Comparison of ENCODE assay signal across 8 cellular contexts in genomic region chr17:30236807-30237206, GRCh38. TPM values are rescaled to one million over a fixed set of nuclear protein-coding genes. Genes with fewer than 3 reads are reported as not detected.
DNase-seq lines count a peak whose midpoint lies in the region; ATAC-seq and TF ChIP-seq lines count a peak whose summit lies in the region.

No MANE protein-coding gene starts in this region.

- no peak for ATAC-seq in naive thymus-derived CD8-positive, alpha-beta T cell

- no peaks in the 10 kb centered on the region for H3K36me3 Mint-ChIP-seq in activated naive CD4-positive, alpha-beta T cell treated with anti-CD3 and anti-CD28 coated beads for 36 hours (ENCODE audit: low read depth)
- H3K36me3 Mint-ChIP-seq in naive thymus-derived CD8-positive, alpha-beta T cell, result peaks cover 0 to 3% (median 0%) of the 10 kb centered on the region in 3 donors

- no peaks in the 10 kb centered on the region for H3K9me3 Mint-ChIP-seq in activated naive CD4-positive, alpha-beta T cell treated with anti-CD3 and anti-CD28 coated beads for 36 hours
- peaks cover 0 to 2% (median 0%) of the 10 kb centered on the region in 9 donors for H3K9me3 Mint-ChIP-seq in naive thymus-derived CD8-positive, alpha-beta T cell

- POLR2A ChIA-PET in RWPE1 (lab: Yijun Ruan, JAX; ENCODE audit: low non-redundant PET), result no interaction called here
- POLR2A ChIA-PET in naive thymus-derived CD8-positive, alpha-beta T cell (lab: Charles Lee), result no interaction called here

- H3K27me3 Mint-ChIP-seq in activated naive CD4-positive, alpha-beta T cell treated with anti-CD3 and anti-CD28 coated beads for 36 hours (ENCODE audit: low read depth), result peaks cover 62% of the 10 kb centered on the region
- H3K27me3 Mint-ChIP-seq in naive thymus-derived CD8-positive, alpha-beta T cell, result peaks cover 37 to 83% (median 64%) of the 10 kb centered on the region in 5 donors

- H3K27ac ChIP-seq in RWPE1, result no peak overlapping the region

- H3K4me3 ChIP-seq in epithelial cell of proximal tubule (ENCODE audit: low read depth, low read length), result peak overlapping the region; percentile 21

- TF ChIP-seq CTCF in RWPE1 (conservative IDR thresholded peaks at IDR 0.05; ENCODE audit: low read depth) (peak; percentile 42), epithelial cell of proximal tubule (conservative IDR thresholded peaks at IDR 0.05; ENCODE audit: low read depth, low read length) (peak; percentile 58)

- intact Hi-C loops in activated naive CD4-positive, alpha-beta T cell treated with anti-CD3 and anti-CD28 coated beads for 36 hours (cut with micrococcal nuclease), result loop anchor here (1.0 to 5.0 kb wide), 2 partner anchors 100 to 133 kb away; no protein-coding TSS in a partner anchor

- no peak overlapping the region for H3K4me3 Mint-ChIP-seq in activated naive CD4-positive, alpha-beta T cell treated with anti-CD3 and anti-CD28 coated beads for 36 hours
- H3K4me3 Mint-ChIP-seq in naive thymus-derived CD8-positive, alpha-beta T cell, result peak overlapping the region in 8 of 10 donors; percentile 18 to 73 (median 48)

- peaks cover 22% of the 10 kb centered on the region for H3K4me1 Mint-ChIP-seq in activated naive CD4-positive, alpha-beta T cell treated with anti-CD3 and anti-CD28 coated beads for 36 hours (ENCODE audit: low read depth)
- peaks cover 7 to 33% (median 27%) of the 10 kb centered on the region in 4 donors for H3K4me1 Mint-ChIP-seq in naive thymus-derived CD8-positive, alpha-beta T cell

- no peak overlapping the region for H3K27ac Mint-ChIP-seq in activated naive CD4-positive, alpha-beta T cell treated with anti-CD3 and anti-CD28 coated beads for 36 hours
- no peak overlapping the region for H3K27ac Mint-ChIP-seq in naive thymus-derived CD8-positive, alpha-beta T cell

- DNase-seq in activated naive CD4-positive, alpha-beta T cell treated with anti-CD3 and anti-CD28 coated beads for 36 hours, result peak; percentile 46
- DNase-seq in activated naive CD4-positive, alpha-beta T cell treated with anti-CD3 and anti-CD28 coated beads, Interleukin-2, amount 50 U/mL, for 16 hours, result no peak
- DNase-seq in RWPE1 (ENCODE audit: low spot score) (peak; percentile 55), epithelial cell of proximal tubule (ENCODE audit: low read depth) (no peak), NCI-H774 (lab: John Stamatoyannopoulos, UW) (no peak)
- no peak for DNase-seq in naive thymus-derived CD8-positive, alpha-beta T cell
- no peak for DNase-seq in activated CD4-positive, CD25-positive, alpha-beta regulatory T cell (lab: John Stamatoyannopoulos, UW)
- DNase-seq in stimulated activated CD4-positive, alpha-beta T cell treated with anti-CD3 and anti-CD28 coated beads, Interleukin-4, amount 100 ng/mL, for 1 hour, result no peak

- CTCF ChIA-PET in activated naive CD4-positive, alpha-beta T cell treated with anti-CD3 and anti-CD28 coated beads for 36 hours (lab: Charles Lee), result interaction anchor here (0.6 to 1.6 kb wide), 9 partner anchors 11 to 278 kb away, joined by 3 to 8 read pairs (median 3); no protein-coding TSS in a partner anchor
- CTCF ChIA-PET in RWPE1 (lab: Yijun Ruan, JAX), result interaction anchor here (0.5 to 3.0 kb wide), 9 partner anchors 19 to 452 kb away, joined by 3 to 22 read pairs (median 4); no protein-coding TSS in a partner anchor

RNA-seq across cellular contexts. Expression of gene SLC6A4, which starts 1.3 kb away (rescaled TPM):
- not detected for total RNA-seq in activated naive CD4-positive, alpha-beta T cell treated with anti-CD3 and anti-CD28 coated beads for 36 hours
- total RNA-seq in epithelial cell of proximal tubule, result not detected in 2 replicates
- not detected for total RNA-seq in naive thymus-derived CD8-positive, alpha-beta T cell
- polyA plus RNA-seq in naive thymus-derived CD8-positive, alpha-beta T cell, result under 1 TPM in 2 of 3 donors, not detected in 1; 0.05 to 0.16 TPM

RNA-seq across cellular contexts. Expression of gene BLMH, which starts 54.9 kb away (rescaled TPM):
- 10 to 100 TPM; 60.9 to 61.5 TPM for total RNA-seq in activated naive CD4-positive, alpha-beta T cell treated with anti-CD3 and anti-CD28 coated beads for 36 hours
- 16.8 and 24.7 TPM in 2 replicates for total RNA-seq in epithelial cell of proximal tubule
- total RNA-seq in naive thymus-derived CD8-positive, alpha-beta T cell, result 10 to 100 TPM; 50.2 to 52.0 TPM
- polyA plus RNA-seq in naive thymus-derived CD8-positive, alpha-beta T cell, result 10 to 100 TPM; 17.6 to 28.3 (median 25.4) TPM

Comparison
In these comparisons a context has a peak if more than half of its experiments do, and no peak if none do; other contexts are left out.
1. DNase-seq: peak in activated naive CD4-positive, alpha-beta T cell treated with anti-CD3 and anti-CD28 coated beads for 36 hours (single experiment) and RWPE1 (single experiment); none in activated naive CD4-positive, alpha-beta T cell treated with anti-CD3 and anti-CD28 coated beads, Interleukin-2, amount 50 U/mL, for 16 hours (single experiment), epithelial cell of proximal tubule (single experiment), naive thymus-derived CD8-positive, alpha-beta T cell (0 of 10), NCI-H774 (single experiment), activated CD4-positive, CD25-positive, alpha-beta regulatory T cell (0 of 4) and stimulated activated CD4-positive, alpha-beta T cell treated with anti-CD3 and anti-CD28 coated beads, Interleukin-4, amount 100 ng/mL, for 1 hour (single experiment).